ENCODE assay signal across 8 cellular contexts in genomic region chr20:32013326-32013725, GRCh38. TPM values are rescaled to one million over a fixed set of nuclear protein-coding genes. Genes with fewer than 3 reads are reported as not detected.
"Had no signal": no experiment of that assay in that cellular context is flagged by ENCODE, and none has a peak within 500 bp of the region (broad histone marks: within the 10 kb centered on the region; RNA-seq: fewer than 3 reads in every experiment).

No MANE protein-coding gene starts in this region.

- H3K4me3 ChIP-seq: GM12878 had no signal

- ATAC-seq: GM12878 had no signal

- DNase-seq: GDM1, GF-D8 had no signal

- FAIRE-seq: G401.6, GM12878, GM12891, GM12892, GM18507, GM19239 had no signal

RNA-seq across cellular contexts. Expression of gene CCM2L, which starts 3.1 kb away (rescaled TPM):
- total RNA-seq: GM12878 had no signal
- polyA plus RNA-seq: GM12878 had no signal

RNA-seq across cellular contexts. Expression of gene XKR7, which starts 45.4 kb away (rescaled TPM):
- total RNA-seq: GM12878 had no signal
- polyA plus RNA-seq: GM12878 had no signal
